8 cellular contexts compared by ENCODE assay signal in the genomic region with DNA sequence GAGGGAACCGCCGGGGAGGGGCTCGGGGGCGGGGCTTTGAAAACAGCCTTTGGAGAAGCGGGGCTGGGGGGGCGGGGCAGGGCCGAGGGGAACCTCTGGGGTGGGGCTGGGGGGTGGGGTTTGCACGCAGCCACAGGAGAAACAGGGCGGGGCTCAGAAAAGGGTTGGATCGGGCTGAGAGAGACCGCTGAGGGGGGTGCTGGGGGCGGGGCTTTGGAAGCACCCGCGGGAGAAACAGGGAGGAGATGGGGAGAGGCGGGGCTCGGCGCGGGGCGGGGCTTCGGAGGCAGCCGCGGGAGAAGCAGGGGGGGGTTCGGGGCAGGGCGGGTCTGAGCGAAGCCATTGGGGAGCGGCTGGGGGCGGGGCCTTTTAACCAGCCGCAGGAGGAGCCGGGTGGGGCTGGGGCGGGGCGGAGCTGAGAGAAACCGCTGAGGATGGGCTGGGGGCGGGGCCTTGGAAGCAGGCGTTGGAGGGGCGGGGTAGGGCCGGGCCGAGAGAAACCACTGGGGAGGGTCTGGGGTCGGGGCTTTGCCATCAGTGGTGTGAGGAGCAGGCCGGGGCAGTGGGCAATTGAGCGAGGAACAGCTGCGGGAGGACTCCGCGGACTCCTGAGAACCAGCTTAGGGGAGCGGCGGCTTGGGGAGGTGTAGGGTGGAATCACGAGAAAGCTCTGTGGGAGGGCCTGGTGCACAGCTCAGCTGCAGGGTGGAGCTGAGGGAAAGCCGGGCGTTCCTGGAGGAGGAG. TPM values are rescaled to one million over a fixed set of nuclear protein-coding genes. Genes with fewer than 3 reads are reported as not detected.
DNase-seq lines count a peak whose midpoint lies in the region; ATAC-seq and TF ChIP-seq lines count a peak whose summit lies in the region.

No MANE protein-coding gene starts in this region.

- H3K4me1 ChIP-seq in adrenal gland (replicated peaks in 1 of 2) (no peaks in the 10 kb centered on the region), transverse colon (peaks cover 0 to 7% (median 4%) of the 10 kb centered on the region in 4 donors)

- H3K9me3 Mint-ChIP-seq in T-cell, result no peaks in the 10 kb centered on the region

- DNase-seq in DMS53 (lab: John Stamatoyannopoulos, UW) (peak; percentile 99), NCI-H1436 (lab: John Stamatoyannopoulos, UW) (peak; percentile 99), T-cell (peak; percentile 70 to 90 (median 86)), adrenal gland (peak; percentile 95 to 97 (median 96)), left cardiac atrium (peak; percentile 95), posterior vena cava (ENCODE audit: low spot score) (peak; percentile 98), transverse colon (peak; percentile 96)

- WGBS in adrenal gland, 4 donors, result 0 to 44% (median 19%) methylated on average over 6 to 43 of the region's 48 CpGs
- 10 to 53% methylated on average over 2 to 31 of the region's 48 CpGs for WGBS in transverse colon (ENCODE audit: low coverage in 1 of 2), 2 donors

- ATAC-seq in HG02588 (IDR thresholded peaks at IDR 0.05; ENCODE audit: unreplicated experiment) (peak; percentile 9), T-cell (replicated peaks in 1 of 4) (peak; percentile 34 to 48 (median 45)), left cardiac atrium (peak; percentile 64 to 65)

- peaks cover 7 to 10% (median 9%) of the 10 kb centered on the region in 3 donors for H3K4me1 Mint-ChIP-seq in T-cell

- in situ Hi-C loops in transverse colon (cut with MboI; ENCODE audit: low pct_ligation_motif_present in 1 of 4, low pct_unique_long_range_greater_than_20kb in 1 of 4, low sequenced_read_pairs in 3 of 4), result no loop called here

- H3K9me3 ChIP-seq in adrenal gland (replicated peaks in 1 of 3) (no peaks in the 10 kb centered on the region), transverse colon (no peaks in the 10 kb centered on the region)

- H3K27me3 ChIP-seq in adrenal gland (no peaks in the 10 kb centered on the region), transverse colon (no peaks in the 10 kb centered on the region)

- no peaks in the 10 kb centered on the region for H3K27me3 Mint-ChIP-seq in T-cell

- peak overlapping the region in 2 of 4 donors; percentile 26 to 45 for H3K4me3 ChIP-seq in adrenal gland
- peak overlapping the region; percentile 36 to 57 (median 40) for H3K4me3 ChIP-seq in transverse colon

- H3K27ac ChIP-seq in adrenal gland, result peak overlapping the region; percentile 57 to 95 (median 91)
- peak overlapping the region; percentile 91 to 97 (median 94) for H3K27ac ChIP-seq in transverse colon

- CTCF ChIA-PET in T-cell (lab: Charles Lee), result interaction anchor here (0.6 to 3.2 kb wide), 14 partner anchors 10 to 776 kb away, joined by 3 to 64 read pairs (median 4); partner anchors contain the start of genes EOLA1 (in 1 of the 2), MTM1 (in 1 of the 2) and MTMR1 (in 1 of the 2)

- intact Hi-C loops in adrenal gland (cut with DNase I), result no loop called here
- intact Hi-C loops in left cardiac atrium (cut with DNase I), result no loop called here
- intact Hi-C loops in posterior vena cava (cut with DNase I), result no loop called here
- intact Hi-C loops in transverse colon (cut with DNase I; ENCODE audit: low total_unique reads), result no loop called here

- TF ChIP-seq CTCF in adrenal gland (IDR thresholded peaks at IDR 0.05), result no peak
- TF ChIP-seq CTCF in transverse colon (IDR thresholded peaks at IDR 0.05), result no peak

- H3K27ac Mint-ChIP-seq in T-cell, result peak overlapping the region; percentile 91 to 95

- peak; percentile 23 to 75 for TF ChIP-seq POLR2A in adrenal gland (IDR thresholded peaks at IDR 0.05)
- no peak for TF ChIP-seq POLR2A in transverse colon (IDR thresholded peaks at IDR 0.05)

- POLR2A ChIA-PET in T-cell (lab: Charles Lee), result interaction anchor here (0.6 to 3.7 kb wide), 11 partner anchors 11 to 753 kb away, joined by 3 to 91 read pairs (median 4); partner anchors contain the start of gene EOLA1 (in 1 of the 2)

- peaks cover 3% of the 10 kb centered on the region for H3K36me3 Mint-ChIP-seq in T-cell

- H3K36me3 ChIP-seq in adrenal gland (replicated peaks in 1 of 2), result no peaks in the 10 kb centered on the region
- H3K36me3 ChIP-seq in transverse colon, result no peaks in the 10 kb centered on the region

- no peak for TF ChIP-seq EP300 in transverse colon (IDR thresholded peaks at IDR 0.05; ENCODE audit: low read depth)

- H3K4me3 Mint-ChIP-seq in T-cell, result peak overlapping the region; percentile 83 to 92 (median 85)

RNA-seq across cellular contexts. Expression of gene EOLA2, which starts 1.2 kb away (rescaled TPM):
- total RNA-seq in T-cell, result 10 to 100 TPM; 43.2 to 58.7 (median 48.5) TPM
- total RNA-seq in adrenal gland, result 10 to 100 TPM; 17.2 to 34.1 (median 28.7) TPM
- 10 to 100 TPM; 27.8 to 53.2 (median 32.6) TPM for polyA plus RNA-seq in adrenal gland
- total RNA-seq in left cardiac atrium, result 10 to 100 TPM; 24.2 to 25.3 TPM
- 10 to 100 TPM; 21.5 to 23.0 TPM for total RNA-seq in posterior vena cava
- 10 to 100 TPM; 10.5 to 77.1 (median 30.4) TPM for total RNA-seq in transverse colon

RNA-seq across cellular contexts. Expression of gene HSFX4, which starts 10.1 kb away (rescaled TPM):
- total RNA-seq in T-cell (not detected), adrenal gland (not detected), left cardiac atrium (not detected), posterior vena cava (not detected), transverse colon (not detected)
- under 1 TPM in 1 of 3 donors, not detected in 2; 0.10 TPM for polyA plus RNA-seq in adrenal gland

RNA-seq across cellular contexts. Expression of gene MAGEA8, which starts 58.5 kb away (rescaled TPM):
- not detected for total RNA-seq in T-cell
- total RNA-seq in adrenal gland, result not detected
- not detected for polyA plus RNA-seq in adrenal gland
- not detected for total RNA-seq in left cardiac atrium
- not detected for total RNA-seq in posterior vena cava
- total RNA-seq in transverse colon, result not detected

Comparison
In these comparisons a context has a peak if more than half of its experiments do, and no peak if none do; other contexts are left out.
1. ATAC-seq: peak in every context shown above with its lines; median percentile 64 in left cardiac atrium; 45 in T-cell; 9 in HG02588.